In the genomic region with DNA sequence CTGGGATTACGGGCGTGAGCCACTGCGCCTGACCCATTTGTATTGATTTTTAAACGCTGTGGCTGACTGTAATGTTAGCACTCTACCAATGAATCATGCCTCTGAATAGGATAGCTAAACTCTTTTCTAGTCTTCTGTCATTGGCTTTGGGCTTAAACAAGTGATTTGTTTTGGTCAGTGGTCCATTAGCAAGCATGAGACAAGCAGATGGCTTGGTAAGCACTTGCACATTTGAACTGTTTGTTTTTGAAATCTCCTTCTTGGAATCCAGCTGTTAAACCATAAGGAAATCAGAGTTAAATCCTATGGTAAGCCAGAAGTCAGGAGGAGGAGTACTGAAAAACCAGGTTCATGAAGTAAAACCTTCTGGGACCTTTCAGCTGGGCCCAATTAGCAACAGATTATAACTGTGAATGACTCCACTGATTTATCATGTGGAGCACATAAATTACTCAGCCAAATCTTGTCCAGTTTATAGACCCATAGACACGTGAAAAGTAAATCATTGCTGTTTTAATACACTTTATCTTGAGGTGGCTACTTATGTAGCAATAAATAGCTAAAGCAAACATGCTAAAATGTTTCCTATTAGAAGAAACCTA, we compare ENCODE assay signal across 1 cellular context.
TF ChIP-seq lines count a peak whose summit lies in the region.

No MANE protein-coding gene starts in this region.

TF ChIP-seq in H1, 55 proteins besides CTCF, POLR2A, EP300 and RAD21:
- TF ChIP-seq TAF1 (IDR thresholded peaks at IDR 0.05; ENCODE audit: low read depth, low read length) (no peak), SUZ12 (IDR thresholded peaks at IDR 0.05; ENCODE audit: low read length) (no peak), JUND (IDR thresholded peaks at IDR 0.05; ENCODE audit: low read length) (no peak), POLR2AphosphoS5 (IDR thresholded peaks at IDR 0.05; ENCODE audit: low read depth, low read length) (no peak), POU5F1 (IDR thresholded peaks at IDR 0.05; ENCODE audit: low read depth, low read length) (no peak), RNF2 (IDR thresholded peaks at IDR 0.05; ENCODE audit: borderline replicate concordance, low read depth, low read length, missing control alignments, poor library complexity, severe bottlenecking) (no peak), RFX5 (IDR thresholded peaks at IDR 0.05; ENCODE audit: borderline replicate concordance, low read depth, low read length) (no peak), JUN (IDR thresholded peaks at IDR 0.05; ENCODE audit: low read depth, low read length) (no peak), CBX8 (IDR thresholded peaks at IDR 0.05; ENCODE audit: borderline replicate concordance, low read depth, low read length) (no peak), SIN3A (conservative IDR thresholded peaks at IDR 0.05 in 1 of 2, IDR thresholded peaks at IDR 0.05 in 1 of 2; ENCODE audit: low read depth in 1 of 2, low read length in 2 of 2) (no peak), CHD2 (IDR thresholded peaks at IDR 0.05; ENCODE audit: low read length) (no peak), RXRA (IDR thresholded peaks at IDR 0.05; ENCODE audit: insufficient read depth, low read depth, low read length) (no peak), CREB1 (IDR thresholded peaks at IDR 0.05) (no peak), HDAC2 (IDR thresholded peaks at IDR 0.05; ENCODE audit: borderline replicate concordance in 1 of 2, low read depth in 2 of 2, low read length in 2 of 2) (no peak), KDM4A (IDR thresholded peaks at IDR 0.05; ENCODE audit: low read depth, low read length, severe bottlenecking) (no peak)
